8 cellular contexts compared by ENCODE assay signal in the genomic region with DNA sequence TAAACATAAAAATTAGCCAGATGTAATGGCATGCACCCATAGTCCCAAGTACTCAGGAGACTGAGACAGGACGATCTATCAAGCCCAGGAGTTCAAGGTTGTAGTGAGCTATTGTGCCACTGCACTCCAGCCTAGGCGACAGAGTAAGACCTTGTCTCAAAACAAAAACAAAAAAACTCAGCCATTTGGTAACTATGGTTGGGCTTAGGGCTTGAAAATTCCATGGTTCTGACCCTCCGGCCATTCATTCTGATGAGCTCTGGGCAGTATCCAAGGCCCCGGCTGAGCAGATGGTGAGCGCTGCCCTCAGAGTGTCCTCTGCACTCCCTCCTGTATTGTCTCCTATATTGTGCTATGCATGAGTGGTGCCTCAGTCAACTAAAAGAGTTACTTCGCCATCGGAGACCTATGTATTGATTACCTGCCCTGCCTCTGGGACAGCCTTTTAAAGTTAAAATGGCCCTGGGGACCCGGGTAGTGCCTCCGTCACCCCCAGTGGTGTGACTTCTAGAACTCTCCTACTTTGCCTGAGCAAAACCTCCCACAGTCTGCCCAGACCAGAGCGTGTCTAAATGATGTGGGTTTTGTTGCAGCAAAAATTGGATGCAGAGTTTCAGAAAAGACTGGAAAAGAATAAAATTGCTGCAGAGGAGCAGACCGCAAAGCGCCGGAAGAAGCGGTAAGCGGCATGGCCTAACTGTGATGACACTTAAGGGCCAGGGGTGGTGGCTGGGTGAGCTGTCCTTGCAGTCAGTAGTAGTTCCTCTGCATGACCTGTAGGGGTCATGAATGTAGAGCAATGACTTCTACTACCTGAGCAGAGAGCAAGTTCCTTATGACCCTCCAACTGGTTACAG. TPM values are rescaled to one million over a fixed set of nuclear protein-coding genes. Genes with fewer than 3 reads are reported as not detected.
A peak's percentile ranks its signal among the peaks of the same experiment; 100 is the strongest.
DNase-seq lines count a peak whose midpoint lies in the region; ATAC-seq, FAIRE-seq and TF ChIP-seq lines count a peak whose summit lies in the region.

No MANE protein-coding gene starts in this region.

- peak; percentile 90 for TF ChIP-seq CTCF in GM12864 (IDR thresholded peaks at IDR 0.05; ENCODE audit: low read depth, low read length, missing control alignments)
- peak; percentile 47 to 74 (median 64); a peak in 5 of 6 replicates for TF ChIP-seq CTCF in HCT116 (IDR thresholded peaks at IDR 0.05 in 2 of 3, conservative IDR thresholded peaks at IDR 0.05 in 1 of 3; ENCODE audit: borderline replicate concordance in 1 of 3, insufficient read depth in 1 of 3, low read depth in 2 of 3, low read length in 2 of 3)
- peak; percentile 79 for TF ChIP-seq CTCF in Loucy (conservative IDR thresholded peaks at IDR 0.05; ENCODE audit: low read length)
- peak; percentile 82 to 89 (median 88) for TF ChIP-seq CTCF in K562 (IDR thresholded peaks at IDR 0.05 in 2 of 3, conservative IDR thresholded peaks at IDR 0.05 in 1 of 3; ENCODE audit: insufficient read depth in 2 of 3, low read depth in 1 of 3, low read length in 3 of 3)

- H3K4me2 ChIP-seq in HCT116 (ENCODE audit: low read length) (no peak overlapping the region), Loucy (ENCODE audit: low read depth, low read length, poor library complexity, severe bottlenecking) (no peak overlapping the region), K562 (ENCODE audit: insufficient read depth, low read length) (no peak overlapping the region)

- peaks cover 53 to 57% of the 10 kb centered on the region in 2 experiments for H3K36me3 ChIP-seq in HCT116 (ENCODE audit: control insufficient read depth in 1 of 2, insufficient read depth in 2 of 2, low read length in 2 of 2)
- H3K36me3 ChIP-seq in Loucy (ENCODE audit: insufficient read depth, low read length): peaks cover 68% of the 10 kb centered on the region; the same call in 1 of the 2 replicates
- peaks cover 95% of the 10 kb centered on the region for H3K36me3 ChIP-seq in K562 (ENCODE audit: control insufficient read depth, insufficient read depth, low read length)

- no peaks in the 10 kb centered on the region for H3K27me3 ChIP-seq in HCT116 (ENCODE audit: insufficient read depth, low read length)
- no peaks in the 10 kb centered on the region for H3K27me3 ChIP-seq in Loucy (ENCODE audit: insufficient read depth, low read length, poor library complexity, severe bottlenecking)
- no peaks in the 10 kb centered on the region for H3K27me3 ChIP-seq in K562 (ENCODE audit: control insufficient read depth in 2 of 2, insufficient read depth in 2 of 2, low read length in 2 of 2)

- DNase-seq in A172 (ENCODE audit: low spot score) (peak; percentile 74), GM12864 (ENCODE audit: low read depth) (no peak), HCT116 (ENCODE audit: low read depth, low spot score) (peak; percentile 35), SIG-M5 (lab: John Stamatoyannopoulos, UW) (peak; percentile 62), K562 (ENCODE audit: extremely low read depth in 1 of 4, low spot score in 3 of 4) (peak; percentile 73 to 82 (median 78)), islet precursor cell (peak; percentile 83)
- DNase-seq in stimulated activated naive CD4-positive, alpha-beta T cell (lab: John Stamatoyannopoulos, UW): peak; percentile 15 to 68 (median 36)

- POLR2A ChIA-PET in HCT116 (lab: Charles Lee) (no interaction called here), K562 (lab: Yijun Ruan, JAX) (interaction anchor here (1.0 to 1.5 kb wide), 3 partner anchors 8 to 17 kb away, joined by 4 to 8 read pairs (median 5); no protein-coding TSS in a partner anchor)

- no peaks in the 10 kb centered on the region for H3F3A ChIP-seq in Loucy (ENCODE audit: low read depth)

- CTCF ChIA-PET in HCT116 (lab: Charles Lee): interaction anchor here (0.6 to 1.1 kb wide), 4 partner anchors 8 to 52 kb away, joined by 3 to 4 read pairs (median 3); a partner anchor contains a TSS
- CTCF ChIA-PET in K562 (lab: Yijun Ruan, JAX; ENCODE audit: low intra/inter-chr PET ratio): interaction anchor here (0.6 to 1.1 kb wide), 3 partner anchors 44 to 48 kb away, joined by 3 to 6 read pairs (median 3); no protein-coding TSS in a partner anchor

- H4K20me1 ChIP-seq in HCT116 (ENCODE audit: insufficient read depth): no peaks in the 10 kb centered on the region
- no peaks in the 10 kb centered on the region for H4K20me1 ChIP-seq in Loucy (ENCODE audit: insufficient read depth, low read length, poor library complexity, severe bottlenecking)
- H4K20me1 ChIP-seq in K562 (replicated peaks; ENCODE audit: control insufficient read depth, insufficient read depth, low read length): no peaks in the 10 kb centered on the region; the same call in 1 of the 2 replicates

- intact Hi-C loops in HCT116 (cut with micrococcal nuclease) (loop anchor here (1.0 kb wide), 1 partner anchor 46 kb away; no protein-coding TSS in a partner anchor), K562 (cut with micrococcal nuclease) (no loop called here)

- H2AFZ ChIP-seq in HCT116 (ENCODE audit: low read depth, low read length, poor library complexity, severe bottlenecking) (no peak overlapping the region), Loucy (ENCODE audit: low read length) (no peak overlapping the region), K562 (ENCODE audit: low read depth, low read length) (no peak overlapping the region)

- H3K27ac ChIP-seq in HCT116 (ENCODE audit: low read depth, low read length) (no peak overlapping the region), K562 (ENCODE audit: extremely low read depth, low read depth, low read length) (no peak overlapping the region)

- ATAC-seq in HCT116 (peak; percentile 99), K562 (peak; percentile 100)

- TF ChIP-seq POLR2A in HCT116 (IDR thresholded peaks at IDR 0.05; ENCODE audit: borderline replicate concordance, extremely low read depth, insufficient read depth, insufficient read length): no peak
- TF ChIP-seq POLR2A in K562 (conservative IDR thresholded peaks at IDR 0.05): no peak

- in situ Hi-C loops in K562 (cut with MboI): no loop called here

- H3K4me3 ChIP-seq in GM12864 (ENCODE audit: low read depth, low read length): no peak overlapping the region
- H3K4me3 ChIP-seq in HCT116 (replicated peaks in 1 of 2; ENCODE audit: low read depth in 1 of 2, low read length in 2 of 2): no peak overlapping the region
- H3K4me3 ChIP-seq in Loucy (ENCODE audit: low read length, poor library complexity, severe bottlenecking): no peak overlapping the region
- H3K4me3 ChIP-seq in K562: no peak overlapping the region

- FAIRE-seq in K562 (lab: Jason Lieb, UNC): peak; percentile 96

- H3K4me1 ChIP-seq in HCT116 (ENCODE audit: control insufficient read depth in 1 of 2, insufficient read depth in 2 of 2, low read length in 2 of 2) (no peaks in the 10 kb centered on the region), Loucy (ENCODE audit: insufficient read depth, low read length, poor library complexity, severe bottlenecking) (peaks cover 3% of the 10 kb centered on the region), K562 (replicated peaks in 1 of 2; ENCODE audit: control insufficient read depth in 2 of 2, insufficient read depth in 2 of 2, low read length in 2 of 2) (no peaks in the 10 kb centered on the region; a peak in 1 of 5 replicates)

- WGBS in K562 (ENCODE audit: insufficient coverage, low coverage, missing lambda C conversion rate): 67% methylated on average over 15 of the region's 15 CpGs

- no peaks in the 10 kb centered on the region for H3K9me2 ChIP-seq in HCT116 (ENCODE audit: insufficient read depth)
- H3K9me2 ChIP-seq in Loucy (replicated peaks; ENCODE audit: low read depth, low read length): no peaks in the 10 kb centered on the region

- TF ChIP-seq RAD21 in HCT116 (IDR thresholded peaks at IDR 0.05; ENCODE audit: low read depth) (peak; percentile 69), K562 (CRISPR knock-in tag; conservative IDR thresholded peaks at IDR 0.05 in 1 of 2, IDR thresholded peaks at IDR 0.05 in 1 of 2) (peak; percentile 67 to 75)

- BruUV-seq in HCT116 (replicated peaks; lab: Mats Ljungman, UMichigan): no TSS peak
- no TSS peak for BruUV-seq in K562 (replicated peaks; lab: Mats Ljungman, UMichigan)

- RAD21 ChIA-PET in HCT116 (lab: Charles Lee; ENCODE audit: low non-redundant PET in 1 of 2, low total read pairs in 2 of 2, uncharacterized antibody in 2 of 2, unreplicated experiment in 2 of 2): interaction anchor here (0.7 to 1.0 kb wide), 2 partner anchors 46 to 52 kb away, joined by 3 to 5 read pairs; no protein-coding TSS in a partner anchor

- no peaks in the 10 kb centered on the region for H3K9me3 ChIP-seq in HCT116 (ENCODE audit: control insufficient read depth in 1 of 2, insufficient read depth in 1 of 2, low read depth in 1 of 2, low read length in 2 of 2)
- no peaks in the 10 kb centered on the region for H3K9me3 ChIP-seq in Loucy (ENCODE audit: insufficient read depth, low read depth, low read length)
- H3K9me3 ChIP-seq in K562 (replicated peaks; ENCODE audit: control insufficient read depth, insufficient read depth, low read depth, low read length): 0 out of 2 replicates have a peak, but pooled peaks cover 3% of the 10 kb centered on the region

- H3K79me2 ChIP-seq in HCT116 (ENCODE audit: insufficient read depth, low read length) (peaks cover 10% of the 10 kb centered on the region; the same call in 1 of the 2 replicates), Loucy (ENCODE audit: insufficient read depth, low read length) (0 out of 2 replicates have a peak, but pooled peaks cover 1% of the 10 kb centered on the region), K562 (ENCODE audit: control insufficient read depth, insufficient read depth, low read length) (no peaks in the 10 kb centered on the region)

- H3K9me1 ChIP-seq in K562 (ENCODE audit: control insufficient read depth, insufficient read depth, low read length): no peaks in the 10 kb centered on the region

- TF ChIP-seq EP300 in K562 (IDR thresholded peaks at IDR 0.05; ENCODE audit: low read length): no peak

- H3K9ac ChIP-seq in HCT116 (ENCODE audit: low read length) (no peak overlapping the region), Loucy (ENCODE audit: low read depth, low read length, poor library complexity, severe bottlenecking) (no peak overlapping the region), K562 (ENCODE audit: insufficient read depth in 1 of 2, low read depth in 2 of 2, low read length in 2 of 2) (no peak overlapping the region)

RNA-seq across cellular contexts. Expression of a gene that starts 8.1 kb away (rescaled TPM):
- total RNA-seq in A172 (2014; rRNA removed; shearing (Covaris generic)): 27.1 and 33.5 TPM in 2 replicates
- total RNA-seq in HCT116 (2021; ENCODE audit: unreplicated experiment) (23.0 TPM), K562 (2014; rRNA removed) (40.0 and 44.6 TPM in 2 replicates), K562 (2014; rRNA removed; fragmentation: Illumina TruSeq; extraction: Trizol) (14.8 and 15.9 TPM in 2 replicates), K562 (2015; rRNA removed; fragmentation: Illumina TruSeq; extraction: Trizol) (25.3 and 27.3 TPM in 2 replicates), K562 (2021) (25.2 and 33.9 TPM in 2 replicates)
- polyA plus RNA-seq in HCT116 (2012): 17.6 and 18.4 TPM in 2 replicates
- 41.9 and 63.9 TPM in 2 replicates for total RNA-seq in K562 (2011; cell fraction: chromatin; rRNA removed; ENCODE audit: low replicate concordance)
- 59.3 and 69.9 TPM in 2 replicates for total RNA-seq in K562 (2011; cell fraction: nucleolus; rRNA removed)
- 40.8 and 43.3 TPM in 2 replicates for total RNA-seq in K562 (2011; cell fraction: nucleoplasm; rRNA removed)
- polyA plus RNA-seq in K562 (2011; rRNA removed) (17.2 and 18.1 TPM in 2 replicates), K562 (2014; fragmentation: Illumina TruSeq; extraction: Trizol) (19.3 and 19.8 TPM in 2 replicates), K562 (2014; fragmentation: Nextera tagmentation; extraction: Ambion mirVana) (10 to 100 TPM; 14.9 to 19.6 TPM), K562 (2014; rRNA removed) (48.6 and 52.1 TPM in 2 replicates)
- 15.5 and 21.3 TPM in 2 replicates for polyA plus RNA-seq in K562 (2011; cell fraction: cytosol; rRNA removed)
- polyA plus RNA-seq in K562 (2011; cell fraction: nucleus; rRNA removed): 62.2 and 104 TPM in 2 replicates
- polyA plus RNA-seq in K562 (2012): 24.5 and 27.3 TPM in 2 replicates
- polyA minus RNA-seq in K562 (2011; rRNA and poly(A)+ RNA removed): 5.6 and 5.9 TPM in 2 replicates
- polyA minus RNA-seq in K562 (2011; cell fraction: cytosol; rRNA and poly(A)+ RNA removed): 8.3 and 9.5 TPM in 2 replicates
- 15.4 and 20.5 TPM in 2 replicates for polyA minus RNA-seq in K562 (2011; cell fraction: nucleus; rRNA and poly(A)+ RNA removed)

RNA-seq across cellular contexts. Expression of a gene that starts 29.1 kb away (rescaled TPM):
- 67.6 and 77.9 TPM in 2 replicates for total RNA-seq in A172 (2014; rRNA removed; shearing (Covaris generic))
- 13.2 TPM for total RNA-seq in HCT116 (2021; ENCODE audit: unreplicated experiment)
- 10.3 and 14.2 TPM in 2 replicates for polyA plus RNA-seq in HCT116 (2012)
- total RNA-seq in K562 (2011; cell fraction: chromatin; rRNA removed; ENCODE audit: low replicate concordance): 18.4 and 52.2 TPM in 2 replicates
- 30.3 and 37.7 TPM in 2 replicates for total RNA-seq in K562 (2011; cell fraction: nucleolus; rRNA removed)
- 25.7 and 31.2 TPM in 2 replicates for total RNA-seq in K562 (2011; cell fraction: nucleoplasm; rRNA removed)
- total RNA-seq in K562 (2014; rRNA removed): 18.3 and 23.1 TPM in 2 replicates
- 4.0 and 4.1 TPM in 2 replicates for total RNA-seq in K562 (2014; rRNA removed; fragmentation: Illumina TruSeq; extraction: Trizol)
- total RNA-seq in K562 (2015; rRNA removed; fragmentation: Illumina TruSeq; extraction: Trizol): 9.0 and 9.2 TPM in 2 replicates
- total RNA-seq in K562 (2021): 23.5 and 27.7 TPM in 2 replicates
- 14.3 and 16.0 TPM in 2 replicates for polyA plus RNA-seq in K562 (2011; rRNA removed)
- 32.8 and 91.3 TPM in 2 replicates for polyA plus RNA-seq in K562 (2011; cell fraction: cytosol; rRNA removed)
- polyA plus RNA-seq in K562 (2011; cell fraction: nucleus; rRNA removed): 5.5 and 11.5 TPM in 2 replicates
- polyA plus RNA-seq in K562 (2012): 34.3 and 36.5 TPM in 2 replicates
- 7.7 and 18.6 TPM in 2 replicates for polyA plus RNA-seq in K562 (2014; fragmentation: Illumina TruSeq; extraction: Trizol)
- 1 to 10 TPM; 1.1 to 2.0 TPM for polyA plus RNA-seq in K562 (2014; fragmentation: Nextera tagmentation; extraction: Ambion mirVana)
- polyA plus RNA-seq in K562 (2014; rRNA removed): 16.7 and 18.9 TPM in 2 replicates
- 11.4 and 21.4 TPM in 2 replicates for polyA minus RNA-seq in K562 (2011; rRNA and poly(A)+ RNA removed)
- 35.3 and 38.1 TPM in 2 replicates for polyA minus RNA-seq in K562 (2011; cell fraction: cytosol; rRNA and poly(A)+ RNA removed)
- polyA minus RNA-seq in K562 (2011; cell fraction: nucleus; rRNA and poly(A)+ RNA removed): 4.0 and 4.6 TPM in 2 replicates

RNA-seq across cellular contexts. Expression of a gene that starts 48.0 kb away (rescaled TPM):
- total RNA-seq in A172 (2014; rRNA removed; shearing (Covaris generic)): not detected in 2 replicates
- total RNA-seq in HCT116 (2021; ENCODE audit: unreplicated experiment) (not detected), K562 (2014; rRNA removed) (not detected in 2 replicates), K562 (2014; rRNA removed; fragmentation: Illumina TruSeq; extraction: Trizol) (not detected in 2 replicates), K562 (2015; rRNA removed; fragmentation: Illumina TruSeq; extraction: Trizol) (not detected in 2 replicates), K562 (2021) (not detected in 2 replicates)
- polyA plus RNA-seq in HCT116 (2012): 0.82 and 1.6 TPM in 2 replicates
- total RNA-seq in K562 (2011; cell fraction: chromatin; rRNA removed; ENCODE audit: low replicate concordance): 0.23 and 0.65 TPM in 2 replicates
- not detected in 2 replicates for total RNA-seq in K562 (2011; cell fraction: nucleolus; rRNA removed)
- 0.38 TPM in 1 of 2 replicates, not detected in the other for total RNA-seq in K562 (2011; cell fraction: nucleoplasm; rRNA removed)
- polyA plus RNA-seq in K562 (2011; rRNA removed) (not detected in 2 replicates), K562 (2014; fragmentation: Illumina TruSeq; extraction: Trizol) (not detected in 2 replicates), K562 (2014; fragmentation: Nextera tagmentation; extraction: Ambion mirVana) (under 1 TPM; 0.24 to 0.35 TPM), K562 (2014; rRNA removed) (not detected in 2 replicates)
- not detected in 2 replicates for polyA plus RNA-seq in K562 (2011; cell fraction: cytosol; rRNA removed)
- polyA plus RNA-seq in K562 (2011; cell fraction: nucleus; rRNA removed): not detected in 2 replicates
- 2.1 and 2.9 TPM in 2 replicates for polyA plus RNA-seq in K562 (2012)
- not detected in 2 replicates for polyA minus RNA-seq in K562 (2011; rRNA and poly(A)+ RNA removed)
- not detected in 2 replicates for polyA minus RNA-seq in K562 (2011; cell fraction: cytosol; rRNA and poly(A)+ RNA removed)
- not detected in 2 replicates for polyA minus RNA-seq in K562 (2011; cell fraction: nucleus; rRNA and poly(A)+ RNA removed)
